ENCODE assay signal across 2 cellular contexts in the genomic region with DNA sequence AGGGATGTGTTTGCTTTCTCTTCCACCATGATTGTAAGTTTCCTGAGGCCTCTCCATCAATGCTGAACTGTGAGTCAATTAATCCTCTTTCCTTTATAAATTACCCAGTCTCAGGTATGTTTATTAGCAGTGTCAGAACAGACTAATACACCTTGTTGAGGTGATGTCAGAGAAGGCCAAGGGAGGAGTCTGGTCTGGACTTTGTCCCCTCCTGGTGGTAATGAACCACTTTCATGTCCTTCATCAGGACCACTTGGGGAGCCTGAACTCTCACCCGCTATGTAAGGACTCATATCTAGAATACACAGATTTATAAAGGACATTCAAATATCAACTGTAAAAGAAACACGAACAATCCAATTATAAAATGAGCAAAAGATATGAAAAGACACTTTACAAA.
TF ChIP-seq lines count a peak whose summit lies in the region.

No MANE protein-coding gene starts in this region.

TF ChIP-seq in HCT116, 20 proteins besides CTCF, POLR2A, EP300 and RAD21 (continued from another document):
- TF ChIP-seq, protein P1, sequence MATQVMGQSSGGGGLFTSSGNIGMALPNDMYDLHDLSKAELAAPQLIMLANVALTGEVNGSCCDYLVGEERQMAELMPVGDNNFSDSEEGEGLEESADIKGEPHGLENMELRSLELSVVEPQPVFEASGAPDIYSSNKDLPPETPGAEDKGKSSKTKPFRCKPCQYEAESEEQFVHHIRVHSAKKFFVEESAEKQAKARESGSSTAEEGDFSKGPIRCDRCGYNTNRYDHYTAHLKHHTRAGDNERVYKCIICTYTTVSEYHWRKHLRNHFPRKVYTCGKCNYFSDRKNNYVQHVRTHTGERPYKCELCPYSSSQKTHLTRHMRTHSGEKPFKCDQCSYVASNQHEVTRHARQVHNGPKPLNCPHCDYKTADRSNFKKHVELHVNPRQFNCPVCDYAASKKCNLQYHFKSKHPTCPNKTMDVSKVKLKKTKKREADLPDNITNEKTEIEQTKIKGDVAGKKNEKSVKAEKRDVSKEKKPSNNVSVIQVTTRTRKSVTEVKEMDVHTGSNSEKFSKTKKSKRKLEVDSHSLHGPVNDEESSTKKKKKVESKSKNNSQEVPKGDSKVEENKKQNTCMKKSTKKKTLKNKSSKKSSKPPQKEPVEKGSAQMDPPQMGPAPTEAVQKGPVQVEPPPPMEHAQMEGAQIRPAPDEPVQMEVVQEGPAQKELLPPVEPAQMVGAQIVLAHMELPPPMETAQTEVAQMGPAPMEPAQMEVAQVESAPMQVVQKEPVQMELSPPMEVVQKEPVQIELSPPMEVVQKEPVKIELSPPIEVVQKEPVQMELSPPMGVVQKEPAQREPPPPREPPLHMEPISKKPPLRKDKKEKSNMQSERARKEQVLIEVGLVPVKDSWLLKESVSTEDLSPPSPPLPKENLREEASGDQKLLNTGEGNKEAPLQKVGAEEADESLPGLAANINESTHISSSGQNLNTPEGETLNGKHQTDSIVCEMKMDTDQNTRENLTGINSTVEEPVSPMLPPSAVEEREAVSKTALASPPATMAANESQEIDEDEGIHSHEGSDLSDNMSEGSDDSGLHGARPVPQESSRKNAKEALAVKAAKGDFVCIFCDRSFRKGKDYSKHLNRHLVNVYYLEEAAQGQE (IDR thresholded peaks at IDR 0.05; ENCODE audit: low read depth), result no peak
- no peak for TF ChIP-seq SP1 (IDR thresholded peaks at IDR 0.05; ENCODE audit: low read depth)
- TF ChIP-seq ZFX (IDR thresholded peaks at IDR 0.05), result no peak
- no peak for TF ChIP-seq FOSL1 (IDR thresholded peaks at IDR 0.05; ENCODE audit: low read depth)
- TF ChIP-seq, protein P2, sequence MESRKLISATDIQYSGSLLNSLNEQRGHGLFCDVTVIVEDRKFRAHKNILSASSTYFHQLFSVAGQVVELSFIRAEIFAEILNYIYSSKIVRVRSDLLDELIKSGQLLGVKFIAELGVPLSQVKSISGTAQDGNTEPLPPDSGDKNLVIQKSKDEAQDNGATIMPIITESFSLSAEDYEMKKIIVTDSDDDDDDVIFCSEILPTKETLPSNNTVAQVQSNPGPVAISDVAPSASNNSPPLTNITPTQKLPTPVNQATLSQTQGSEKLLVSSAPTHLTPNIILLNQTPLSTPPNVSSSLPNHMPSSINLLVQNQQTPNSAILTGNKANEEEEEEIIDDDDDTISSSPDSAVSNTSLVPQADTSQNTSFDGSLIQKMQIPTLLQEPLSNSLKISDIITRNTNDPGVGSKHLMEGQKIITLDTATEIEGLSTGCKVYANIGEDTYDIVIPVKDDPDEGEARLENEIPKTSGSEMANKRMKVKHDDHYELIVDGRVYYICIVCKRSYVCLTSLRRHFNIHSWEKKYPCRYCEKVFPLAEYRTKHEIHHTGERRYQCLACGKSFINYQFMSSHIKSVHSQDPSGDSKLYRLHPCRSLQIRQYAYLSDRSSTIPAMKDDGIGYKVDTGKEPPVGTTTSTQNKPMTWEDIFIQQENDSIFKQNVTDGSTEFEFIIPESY (IDR thresholded peaks at IDR 0.05; ENCODE audit: extremely low read depth, insufficient replicate concordance, low read length), result no peak
- no peak for TF ChIP-seq POLR2AphosphoS5 (IDR thresholded peaks at IDR 0.05; ENCODE audit: low read depth, low read length)
- TF ChIP-seq CEBPB (IDR thresholded peaks at IDR 0.05; ENCODE audit: low read depth), result no peak
- no peak for TF ChIP-seq ELF1 (IDR thresholded peaks at IDR 0.05; ENCODE audit: borderline replicate concordance, low read depth)
- TF ChIP-seq EGR1 (IDR thresholded peaks at IDR 0.05; ENCODE audit: low read depth), result no peak
- no peak for TF ChIP-seq YY1 (IDR thresholded peaks at IDR 0.05; ENCODE audit: extremely low read depth, insufficient replicate concordance, low read depth, low read length)
- TF ChIP-seq, protein P3, sequence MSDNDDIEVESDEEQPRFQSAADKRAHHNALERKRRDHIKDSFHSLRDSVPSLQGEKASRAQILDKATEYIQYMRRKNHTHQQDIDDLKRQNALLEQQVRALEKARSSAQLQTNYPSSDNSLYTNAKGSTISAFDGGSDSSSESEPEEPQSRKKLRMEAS (IDR thresholded peaks at IDR 0.05), result no peak
- TF ChIP-seq SIN3A (IDR thresholded peaks at IDR 0.05; ENCODE audit: low read depth), result no peak
- no peak for TF ChIP-seq TCF7L2 (IDR thresholded peaks at IDR 0.05; ENCODE audit: borderline replicate concordance, extremely low read depth, insufficient read depth, insufficient read length)
- no peak for TF ChIP-seq SRF (IDR thresholded peaks at IDR 0.05; ENCODE audit: low read depth)
- TF ChIP-seq EZH2phosphoT487 (IDR thresholded peaks at IDR 0.05; ENCODE audit: borderline replicate concordance), result no peak
- TF ChIP-seq CBX3 (IDR thresholded peaks at IDR 0.05; ENCODE audit: low read depth), result no peak

TF ChIP-seq in H1, 55 proteins besides CTCF, POLR2A, EP300 and RAD21:
- TF ChIP-seq, protein P4, sequence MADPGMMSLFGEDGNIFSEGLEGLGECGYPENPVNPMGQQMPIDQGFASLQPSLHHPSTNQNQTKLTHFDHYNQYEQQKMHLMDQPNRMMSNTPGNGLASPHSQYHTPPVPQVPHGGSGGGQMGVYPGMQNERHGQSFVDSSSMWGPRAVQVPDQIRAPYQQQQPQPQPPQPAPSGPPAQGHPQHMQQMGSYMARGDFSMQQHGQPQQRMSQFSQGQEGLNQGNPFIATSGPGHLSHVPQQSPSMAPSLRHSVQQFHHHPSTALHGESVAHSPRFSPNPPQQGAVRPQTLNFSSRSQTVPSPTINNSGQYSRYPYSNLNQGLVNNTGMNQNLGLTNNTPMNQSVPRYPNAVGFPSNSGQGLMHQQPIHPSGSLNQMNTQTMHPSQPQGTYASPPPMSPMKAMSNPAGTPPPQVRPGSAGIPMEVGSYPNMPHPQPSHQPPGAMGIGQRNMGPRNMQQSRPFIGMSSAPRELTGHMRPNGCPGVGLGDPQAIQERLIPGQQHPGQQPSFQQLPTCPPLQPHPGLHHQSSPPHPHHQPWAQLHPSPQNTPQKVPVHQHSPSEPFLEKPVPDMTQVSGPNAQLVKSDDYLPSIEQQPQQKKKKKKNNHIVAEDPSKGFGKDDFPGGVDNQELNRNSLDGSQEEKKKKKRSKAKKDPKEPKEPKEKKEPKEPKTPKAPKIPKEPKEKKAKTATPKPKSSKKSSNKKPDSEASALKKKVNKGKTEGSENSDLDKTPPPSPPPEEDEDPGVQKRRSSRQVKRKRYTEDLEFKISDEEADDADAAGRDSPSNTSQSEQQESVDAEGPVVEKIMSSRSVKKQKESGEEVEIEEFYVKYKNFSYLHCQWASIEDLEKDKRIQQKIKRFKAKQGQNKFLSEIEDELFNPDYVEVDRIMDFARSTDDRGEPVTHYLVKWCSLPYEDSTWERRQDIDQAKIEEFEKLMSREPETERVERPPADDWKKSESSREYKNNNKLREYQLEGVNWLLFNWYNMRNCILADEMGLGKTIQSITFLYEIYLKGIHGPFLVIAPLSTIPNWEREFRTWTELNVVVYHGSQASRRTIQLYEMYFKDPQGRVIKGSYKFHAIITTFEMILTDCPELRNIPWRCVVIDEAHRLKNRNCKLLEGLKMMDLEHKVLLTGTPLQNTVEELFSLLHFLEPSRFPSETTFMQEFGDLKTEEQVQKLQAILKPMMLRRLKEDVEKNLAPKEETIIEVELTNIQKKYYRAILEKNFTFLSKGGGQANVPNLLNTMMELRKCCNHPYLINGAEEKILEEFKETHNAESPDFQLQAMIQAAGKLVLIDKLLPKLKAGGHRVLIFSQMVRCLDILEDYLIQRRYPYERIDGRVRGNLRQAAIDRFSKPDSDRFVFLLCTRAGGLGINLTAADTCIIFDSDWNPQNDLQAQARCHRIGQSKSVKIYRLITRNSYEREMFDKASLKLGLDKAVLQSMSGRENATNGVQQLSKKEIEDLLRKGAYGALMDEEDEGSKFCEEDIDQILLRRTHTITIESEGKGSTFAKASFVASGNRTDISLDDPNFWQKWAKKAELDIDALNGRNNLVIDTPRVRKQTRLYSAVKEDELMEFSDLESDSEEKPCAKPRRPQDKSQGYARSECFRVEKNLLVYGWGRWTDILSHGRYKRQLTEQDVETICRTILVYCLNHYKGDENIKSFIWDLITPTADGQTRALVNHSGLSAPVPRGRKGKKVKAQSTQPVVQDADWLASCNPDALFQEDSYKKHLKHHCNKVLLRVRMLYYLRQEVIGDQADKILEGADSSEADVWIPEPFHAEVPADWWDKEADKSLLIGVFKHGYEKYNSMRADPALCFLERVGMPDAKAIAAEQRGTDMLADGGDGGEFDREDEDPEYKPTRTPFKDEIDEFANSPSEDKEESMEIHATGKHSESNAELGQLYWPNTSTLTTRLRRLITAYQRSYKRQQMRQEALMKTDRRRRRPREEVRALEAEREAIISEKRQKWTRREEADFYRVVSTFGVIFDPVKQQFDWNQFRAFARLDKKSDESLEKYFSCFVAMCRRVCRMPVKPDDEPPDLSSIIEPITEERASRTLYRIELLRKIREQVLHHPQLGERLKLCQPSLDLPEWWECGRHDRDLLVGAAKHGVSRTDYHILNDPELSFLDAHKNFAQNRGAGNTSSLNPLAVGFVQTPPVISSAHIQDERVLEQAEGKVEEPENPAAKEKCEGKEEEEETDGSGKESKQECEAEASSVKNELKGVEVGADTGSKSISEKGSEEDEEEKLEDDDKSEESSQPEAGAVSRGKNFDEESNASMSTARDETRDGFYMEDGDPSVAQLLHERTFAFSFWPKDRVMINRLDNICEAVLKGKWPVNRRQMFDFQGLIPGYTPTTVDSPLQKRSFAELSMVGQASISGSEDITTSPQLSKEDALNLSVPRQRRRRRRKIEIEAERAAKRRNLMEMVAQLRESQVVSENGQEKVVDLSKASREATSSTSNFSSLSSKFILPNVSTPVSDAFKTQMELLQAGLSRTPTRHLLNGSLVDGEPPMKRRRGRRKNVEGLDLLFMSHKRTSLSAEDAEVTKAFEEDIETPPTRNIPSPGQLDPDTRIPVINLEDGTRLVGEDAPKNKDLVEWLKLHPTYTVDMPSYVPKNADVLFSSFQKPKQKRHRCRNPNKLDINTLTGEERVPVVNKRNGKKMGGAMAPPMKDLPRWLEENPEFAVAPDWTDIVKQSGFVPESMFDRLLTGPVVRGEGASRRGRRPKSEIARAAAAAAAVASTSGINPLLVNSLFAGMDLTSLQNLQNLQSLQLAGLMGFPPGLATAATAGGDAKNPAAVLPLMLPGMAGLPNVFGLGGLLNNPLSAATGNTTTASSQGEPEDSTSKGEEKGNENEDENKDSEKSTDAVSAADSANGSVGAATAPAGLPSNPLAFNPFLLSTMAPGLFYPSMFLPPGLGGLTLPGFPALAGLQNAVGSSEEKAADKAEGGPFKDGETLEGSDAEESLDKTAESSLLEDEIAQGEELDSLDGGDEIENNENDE (IDR thresholded peaks at IDR 0.05; ENCODE audit: insufficient replicate concordance, low read length), result no peak
- no peak for TF ChIP-seq JUN (IDR thresholded peaks at IDR 0.05; ENCODE audit: low read depth, low read length)
- TF ChIP-seq SP1 (IDR thresholded peaks at IDR 0.05; ENCODE audit: low read depth, low read length), result no peak
- TF ChIP-seq, protein P5, sequence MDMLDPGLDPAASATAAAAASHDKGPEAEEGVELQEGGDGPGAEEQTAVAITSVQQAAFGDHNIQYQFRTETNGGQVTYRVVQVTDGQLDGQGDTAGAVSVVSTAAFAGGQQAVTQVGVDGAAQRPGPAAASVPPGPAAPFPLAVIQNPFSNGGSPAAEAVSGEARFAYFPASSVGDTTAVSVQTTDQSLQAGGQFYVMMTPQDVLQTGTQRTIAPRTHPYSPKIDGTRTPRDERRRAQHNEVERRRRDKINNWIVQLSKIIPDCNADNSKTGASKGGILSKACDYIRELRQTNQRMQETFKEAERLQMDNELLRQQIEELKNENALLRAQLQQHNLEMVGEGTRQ (IDR thresholded peaks at IDR 0.05; ENCODE audit: low read length), result no peak
- no peak for TF ChIP-seq CREB1 (IDR thresholded peaks at IDR 0.05)
